In the genomic region with DNA sequence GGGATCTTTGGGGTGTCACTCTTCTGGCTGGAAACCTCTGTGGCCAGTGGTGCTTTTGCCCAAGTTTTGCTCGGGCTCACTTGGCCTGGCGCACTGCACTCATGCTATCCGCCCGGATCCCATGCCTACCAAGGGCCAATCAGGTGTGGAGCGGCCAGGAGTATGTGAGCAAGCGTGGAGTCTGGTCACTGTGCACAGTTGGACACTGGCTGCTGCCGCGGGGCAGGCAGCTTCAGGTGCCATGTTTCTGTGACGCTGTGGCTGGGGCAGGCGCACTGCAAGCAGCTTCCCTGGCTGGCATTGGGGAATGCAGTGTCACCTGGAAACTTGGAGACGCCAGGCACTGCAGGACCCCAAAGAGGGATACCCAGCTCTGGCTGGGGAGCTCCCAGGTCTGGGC, we compare ENCODE assay signal across 37 cellular contexts. TPM values are rescaled to one million over a fixed set of nuclear protein-coding genes. Genes with fewer than 3 reads are reported as not detected.
"Had no signal": no experiment of that assay in that cellular context is flagged by ENCODE, and none has a peak within 500 bp of the region (broad histone marks: within the 10 kb centered on the region; RNA-seq: fewer than 3 reads in every experiment).

No MANE protein-coding gene starts in this region.

- H3K27me3 ChIP-seq: ascending aorta, body of pancreas, brain microvascular endothelial cell, breast epithelium, cardiac muscle cell had no signal

- H3K4me1 ChIP-seq: adrenal gland, ascending aorta, body of pancreas, breast epithelium had no signal

- FAIRE-seq: astrocyte, bronchial epithelial cell had no signal

- H3K4me3 ChIP-seq: adrenal gland, ascending aorta, body of pancreas, breast epithelium, cardiac muscle cell had no signal

- DNase-seq: activated effector memory CD4-positive, alpha-beta T cell treated with anti-CD3 and anti-CD28 coated beads, Interleukin-2, amount 50 U/mL, for 16 hours; activated effector memory CD4-positive, alpha-beta T cell treated with Interleukin-2 at 50 U/mL for 16 hours; activated gamma-delta T cell; activated gamma-delta T cell treated with Interleukin-2 at 50 U/mL for 16 hours; activated naive CD4-positive, alpha-beta T cell; activated naive CD4-positive, alpha-beta T cell treated with anti-CD3 and anti-CD28 coated beads for 36 hours; activated naive CD4-positive, alpha-beta T cell treated with anti-CD3 and anti-CD28 coated beads, Interleukin-2, amount 10 ng/mL, durations not matched to agents 7 days and 5 days; activated naive CD4-positive, alpha-beta T cell treated with anti-CD3 and anti-CD28 coated beads, Interleukin-2, amount 50 U/mL, for 16 hours; activated naive CD4-positive, alpha-beta T cell treated with Interleukin-2 at 50 U/mL for 16 hours; activated naive CD8-positive, alpha-beta T cell treated with anti-CD3 and anti-CD28 coated beads for 36 hours; activated naive CD8-positive, alpha-beta T cell treated with anti-CD3 and anti-CD28 coated beads, Interleukin-2, amount 10 ng/mL, durations not matched to agents 7 days and 5 days; activated naive CD8-positive, alpha-beta T cell treated with anti-CD3 and anti-CD28 coated beads, Interleukin-2, amount 50 U/mL, for 24 hours; activated T-cell treated with anti-CD3 and anti-CD28 coated beads for 4 hours; activated T-cell treated with anti-CD3 and anti-CD28 coated beads, Interleukin-2, amount 50 U/mL, for 1 hour; activated T-cell treated with anti-CD3 and anti-CD28 coated beads, Interleukin-2, amount 50 U/mL, for 24 hours; activated T-cell treated with anti-CD3 and anti-CD28 coated beads, Interleukin-2, amount 50 U/mL, for 4 hours; activated T-cell treated with anti-CD3 and anti-CD28 coated beads, Interleukin-2, amount 50 U/mL, for 48 hours; activated T-cell treated with anti-CD3 and anti-CD28 coated beads, Interleukin-2, amount 50 U/mL, for 72 hours; adrenal gland; amniotic stem cell; amygdala; anterior cingulate cortex; aorta; body of pancreas; brain microvascular endothelial cell; caudate nucleus; central memory CD4-positive, alpha-beta T cell had no signal

- ATAC-seq: activated naive CD4-positive, alpha-beta T cell treated with anti-CD3 and anti-CD28 coated beads, Interleukin-2, amount 50 U/mL, for 72 hours; activated naive CD8-positive, alpha-beta T cell treated with anti-CD3 and anti-CD28 coated beads, Interleukin-2, amount 50 U/mL, for 24 hours; activated T-cell treated with anti-CD3 and anti-CD28 coated beads, Interleukin-2, amount 50 U/mL, for 4 hours; activated T-cell treated with anti-CD3 and anti-CD28 coated beads, Interleukin-2, amount 50 U/mL, for 72 hours; activated T-helper 17 cell treated with anti-CD3 and anti-CD28 coated beads, Interleukin-2, amount 50 U/mL, for 72 hours; body of pancreas had no signal

- H3K27ac ChIP-seq: adrenal gland, ascending aorta, body of pancreas, brain microvascular endothelial cell, breast epithelium, cardiac muscle cell had no signal

- H3K36me3 ChIP-seq: adrenal gland, ascending aorta, brain microvascular endothelial cell, breast epithelium, cardiac muscle cell had no signal

- H3K9me3 ChIP-seq: adrenal gland, ascending aorta, body of pancreas, breast epithelium had no signal

RNA-seq across cellular contexts. Expression of a gene that starts 45.3 kb away (rescaled TPM):
- total RNA-seq: activated naive CD4-positive, alpha-beta T cell treated with anti-CD3 and anti-CD28 coated beads for 36 hours; activated T-cell treated with anti-CD3 and anti-CD28 coated beads, Interleukin-2, amount 50 U/mL, for 4 hours; activated T-helper 1 cell treated with anti-CD3 and anti-CD28 coated beads, Interleukin-12 subunit alpha, Interleukin-12 subunit beta, Interleukin-2, Interleukin-4 antibody, amounts not matched to agents 30 ng/mL and 10 ng/mL and 1 ng/mL, durations not matched to agents 14 hours and 24 hours and 36 hours; activated T-helper 2 cell treated with anti-CD3 and anti-CD28 coated beads, Interferon-gamma antibody, Interleukin-2, Interleukin-4, amounts not matched to agents 10 μg/mL and 5 μg/mL and 100 μg/mL, durations not matched to agents 14 hours and 24 hours and 36 hours; aorta; ascending aorta; astrocyte; body of pancreas; breast epithelium; bronchial epithelial cell; cardiac muscle cell; cardiac septum had no signal
- polyA plus RNA-seq: cardiac muscle cell had no signal
